In the genomic region with DNA sequence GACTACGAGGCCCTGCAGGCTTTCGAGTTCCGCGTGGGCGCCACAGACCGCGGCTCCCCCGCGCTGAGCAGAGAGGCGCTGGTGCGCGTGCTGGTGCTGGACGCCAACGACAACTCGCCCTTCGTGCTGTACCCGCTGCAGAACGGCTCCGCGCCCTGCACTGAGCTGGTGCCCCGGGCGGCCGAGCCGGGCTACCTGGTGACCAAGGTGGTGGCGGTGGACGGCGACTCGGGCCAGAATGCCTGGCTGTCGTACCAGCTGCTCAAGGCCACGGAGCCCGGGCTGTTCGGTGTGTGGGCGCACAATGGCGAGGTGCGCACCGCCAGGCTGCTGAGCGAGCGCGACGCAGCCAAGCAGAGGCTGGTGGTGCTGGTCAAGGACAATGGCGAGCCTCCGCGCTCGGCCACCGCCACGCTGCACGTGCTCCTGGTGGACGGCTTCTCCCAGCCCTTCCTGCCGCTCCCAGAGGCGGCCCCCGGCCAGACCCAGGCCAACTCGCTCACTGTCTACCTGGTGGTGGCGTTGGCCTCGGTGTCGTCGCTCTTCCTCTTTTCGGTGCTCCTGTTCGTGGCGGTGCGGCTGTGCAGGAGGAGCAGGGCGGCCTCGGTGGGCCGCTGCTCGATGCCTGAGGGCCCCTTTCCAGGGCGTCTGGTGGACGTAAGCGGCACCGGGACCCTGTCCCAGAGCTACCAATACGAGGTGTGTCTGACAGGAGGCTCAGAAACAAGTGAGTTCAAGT, we compare ENCODE assay signal across 1 cellular context. TPM values are rescaled to one million over a fixed set of nuclear protein-coding genes. Genes with fewer than 3 reads are reported as not detected.
"Had no signal": no experiment of that assay in that cellular context is flagged by ENCODE, and none has a peak within 500 bp of the region (broad histone marks: within the 10 kb centered on the region; RNA-seq: fewer than 3 reads in every experiment).

No MANE protein-coding gene starts in this region.

RNA-seq across cellular contexts. Expression of a gene that starts 6.7 kb away (rescaled TPM):
- total RNA-seq: left lobe of liver had no signal
